In genomic region chr11:6703247-6704063, GRCh38 we compare ENCODE assay signal across 8 cellular contexts. TPM values are rescaled to one million over a fixed set of nuclear protein-coding genes. Genes with fewer than 3 reads are reported as not detected.
DNase-seq lines count a peak whose midpoint lies in the region; ATAC-seq and TF ChIP-seq lines count a peak whose summit lies in the region.

No MANE protein-coding gene starts in this region.

- POLR2A ChIA-PET in OCI-LY7 (lab: Charles Lee): no interaction called here

- intact Hi-C loops in OCI-LY7 (cut with micrococcal nuclease; ENCODE audit: unreplicated experiment): no loop called here

- no peak overlapping the region for H3K27ac Mint-ChIP-seq in stimulated activated memory B cell treated with anti-CD40 and anti-IgM and Interleukin-4, amounts not matched to agents 10 μg/mL and 1 μg/mL and 100 μg/mL, for 72 hours

- no peaks in the 10 kb centered on the region for H3K36me3 ChIP-seq in OCI-LY7 (ENCODE audit: insufficient read depth, low read length)
- no peaks in the 10 kb centered on the region for H3K36me3 ChIP-seq in brain microvascular endothelial cell (replicated peaks)

- H3K4me1 ChIP-seq in OCI-LY7 (ENCODE audit: insufficient read depth, low read length, poor library complexity, severe bottlenecking): no peaks in the 10 kb centered on the region

- H3K9me2 ChIP-seq in OCI-LY7 (ENCODE audit: insufficient read depth, low read length): no peaks in the 10 kb centered on the region

- CTCF ChIA-PET in OCI-LY7 (lab: Charles Lee; ENCODE audit: unreplicated experiment): no interaction called here

- no peaks in the 10 kb centered on the region for H3K79me2 ChIP-seq in OCI-LY7 (ENCODE audit: insufficient read depth, low read depth, low read length)

- no peak overlapping the region for H2AFZ ChIP-seq in OCI-LY7 (ENCODE audit: low read length)

- H3K4me3 ChIP-seq in OCI-LY7 (ENCODE audit: low read depth, low read length, poor library complexity, severe bottlenecking) (no peak overlapping the region), brain microvascular endothelial cell (ENCODE audit: low read depth, low read length) (no peak overlapping the region)

- peak; percentile 57 for DNase-seq in DMS53 treated with DMSO at 0.1 percent for 48 hours (lab: John Stamatoyannopoulos, UW; ENCODE audit: unreplicated experiment)
- DNase-seq in OCI-LY7 (ENCODE audit: low spot score): peak; percentile 42
- DNase-seq in brain microvascular endothelial cell: peak; percentile 54
- DNase-seq in iPS-NIHi7 (ENCODE audit: extremely low spot score): peak; percentile 67
- DNase-seq in DMS153 treated with DMSO at 0.1 percent for 48 hours (lab: John Stamatoyannopoulos, UW; ENCODE audit: unreplicated experiment): no peak

- TF ChIP-seq CTCF in OCI-LY7 (conservative IDR thresholded peaks at IDR 0.05; ENCODE audit: low read length) (peak; percentile 77), brain microvascular endothelial cell (IDR thresholded peaks at IDR 0.05; ENCODE audit: low read depth, low read length, missing control alignments) (peak; percentile 79)

- no peak overlapping the region for H3K27ac ChIP-seq in OCI-LY7 (ENCODE audit: low read depth, low read length, poor library complexity, severe bottlenecking)
- no peak overlapping the region for H3K27ac ChIP-seq in brain microvascular endothelial cell

- H3K4me3 Mint-ChIP-seq in stimulated activated memory B cell treated with anti-CD40 and anti-IgM and Interleukin-4, amounts not matched to agents 10 μg/mL and 1 μg/mL and 100 μg/mL, for 72 hours: no peak overlapping the region

- no TSS peak for BruUV-seq in OCI-LY7 (replicated peaks; lab: Mats Ljungman, UMichigan)

- ATAC-seq in HG02885 (IDR thresholded peaks at IDR 0.05; ENCODE audit: poor library complexity, unreplicated experiment) (peak; percentile 53), HG02938 (IDR thresholded peaks at IDR 0.05; ENCODE audit: unreplicated experiment) (no peak)
- peak; percentile 47 for ATAC-seq in stimulated activated memory B cell treated with anti-CD40 and anti-IgM and Interleukin-4, amounts not matched to agents 10 μg/mL and 1 μg/mL and 100 μg/mL, for 72 hours

- H3K36me3 Mint-ChIP-seq in stimulated activated memory B cell treated with anti-CD40 and anti-IgM and Interleukin-4, amounts not matched to agents 10 μg/mL and 1 μg/mL and 100 μg/mL, for 72 hours: peaks cover 8% of the 10 kb centered on the region

- no peaks in the 10 kb centered on the region for H3K9me3 Mint-ChIP-seq in stimulated activated memory B cell treated with anti-CD40 and anti-IgM and Interleukin-4, amounts not matched to agents 10 μg/mL and 1 μg/mL and 100 μg/mL, for 72 hours

- H3K27me3 Mint-ChIP-seq in stimulated activated memory B cell treated with anti-CD40 and anti-IgM and Interleukin-4, amounts not matched to agents 10 μg/mL and 1 μg/mL and 100 μg/mL, for 72 hours: no peaks in the 10 kb centered on the region

- no peaks in the 10 kb centered on the region for H3K9me3 ChIP-seq in OCI-LY7 (ENCODE audit: low read length)

- H3K27me3 ChIP-seq in brain microvascular endothelial cell (replicated peaks): no peaks in the 10 kb centered on the region

- peaks cover 15% of the 10 kb centered on the region for H3K4me1 Mint-ChIP-seq in stimulated activated memory B cell treated with anti-CD40 and anti-IgM and Interleukin-4, amounts not matched to agents 10 μg/mL and 1 μg/mL and 100 μg/mL, for 72 hours

- H3K4me2 ChIP-seq in OCI-LY7 (ENCODE audit: low read length): no peak overlapping the region

- H4K20me1 ChIP-seq in OCI-LY7 (ENCODE audit: insufficient read depth, low read length): no peaks in the 10 kb centered on the region

- in situ Hi-C loops in brain microvascular endothelial cell (cut with HindIII; ENCODE audit: low pct_ligation_motif_present, low sequenced_read_pairs): no loop called here

RNA-seq across cellular contexts. Expression of gene MRPL17, which starts 20.3 kb away (rescaled TPM):
- total RNA-seq in OCI-LY7 (2014; rRNA removed; shearing (Covaris generic)): 46.8 and 59.7 TPM in 2 replicates
- total RNA-seq in OCI-LY7 (2022): 43.0 and 44.0 TPM in 2 replicates

RNA-seq across cellular contexts. Expression of gene DCHS1, which starts 47.8 kb away (rescaled TPM):
- 0.67 and 1.1 TPM in 2 replicates for total RNA-seq in OCI-LY7 (2014; rRNA removed; shearing (Covaris generic))
- total RNA-seq in OCI-LY7 (2022): 0.53 and 0.67 TPM in 2 replicates
